Comparison of ENCODE assay signal across 16 cellular contexts in the genomic region with DNA sequence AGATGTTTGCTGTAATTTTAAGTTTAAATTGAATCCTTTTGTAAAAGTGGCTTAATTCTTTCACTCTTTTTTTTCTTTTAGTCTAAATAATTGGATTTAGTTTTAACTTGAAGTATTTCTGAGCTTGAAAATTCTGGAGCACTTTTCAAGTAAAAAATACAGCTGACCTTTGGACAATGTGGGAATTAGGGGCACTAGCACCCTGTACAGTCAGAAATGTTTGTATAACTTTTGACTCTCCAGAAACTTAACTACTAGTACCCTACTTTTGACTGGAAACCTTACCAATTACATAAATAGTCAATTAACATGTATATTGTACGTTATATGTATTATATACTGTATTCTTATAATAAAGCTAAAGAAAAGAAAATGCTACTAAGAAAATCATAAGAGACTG. TPM values are rescaled to one million over a fixed set of nuclear protein-coding genes. Genes with fewer than 3 reads are reported as not detected.
A peak's percentile ranks its signal among the peaks of the same experiment; 100 is the strongest.
DNase-seq lines count a peak whose midpoint lies in the region; ATAC-seq, FAIRE-seq and TF ChIP-seq lines count a peak whose summit lies in the region.
"Had no signal": no experiment of that assay in that cellular context is flagged by ENCODE, and none has a peak within 500 bp of the region (broad histone marks: within the 10 kb centered on the region; RNA-seq: fewer than 3 reads in every experiment).

No MANE protein-coding gene starts in this region.

- peak; percentile 5 for FAIRE-seq in pancreas (lab: Jason Lieb, UNC)

- DNase-seq in Karpas-422 (no peak), colonic mucosa (no peak), pancreas (no peak), LoVo (ENCODE audit: low spot score) (no peak)
- no peak for DNase-seq in activated CD4-positive, alpha-beta T cell treated with anti-CD3 and anti-CD28 coated beads, Interleukin-2, amount 50 U/mL, for 48 hours
- DNase-seq: CD8-positive, alpha-beta memory T cell; NCI-H1105; NCI-H1694 treated with DMSO at 0.1 percent for 48 hours; NCI-H446 treated with DMSO at 0.1 percent for 48 hours; NCI-H748 treated with DMSO at 0.1 percent for 48 hours; PC-9 had no signal

- intact Hi-C loops in colonic mucosa (cut with DNase I) (no loop called here), pancreas (cut with DNase I) (no loop called here)

- H3K4me3 ChIP-seq in ACC112 (ENCODE audit: low read depth, low read length) (no peak overlapping the region), Karpas-422 (ENCODE audit: low read length) (no peak overlapping the region), colonic mucosa (no peak overlapping the region), pancreas (no peak overlapping the region)
- H3K4me3 ChIP-seq: MG63, PC-9 had no signal

- no peak for ATAC-seq in pancreas
- no peak for ATAC-seq in HG02840 (IDR thresholded peaks at IDR 0.05; ENCODE audit: low FRiP score, unreplicated experiment)
- ATAC-seq in GM18867 (IDR thresholded peaks at IDR 0.05; ENCODE audit: unreplicated experiment): no peak
- ATAC-seq: HCT116 had no signal

- peak overlapping the region; percentile 29 for H3K4me2 ChIP-seq in Karpas-422 (ENCODE audit: low read depth, low read length, poor library complexity, severe bottlenecking)
- H3K4me2 ChIP-seq: PC-9 had no signal

- peak overlapping the region; percentile 35; the same call in 1 of the 2 replicates for H3K27ac ChIP-seq in ACC112 (ENCODE audit: low read depth, low read length)
- H3K27ac ChIP-seq in Karpas-422 (ENCODE audit: low read length): 0 out of 2 replicates have a peak overlapping the region, but pooled peaks have one; percentile 1
- H3K27ac ChIP-seq in colonic mucosa: peak overlapping the region; percentile 5
- H3K27ac ChIP-seq in pancreas: no peak overlapping the region
- H3K27ac ChIP-seq: PC-9 had no signal

- no peaks in the 10 kb centered on the region for H3K9me2 ChIP-seq in Karpas-422 (replicated peaks; ENCODE audit: insufficient read depth, low read length)

- H3K79me2 ChIP-seq in ACC112 (ENCODE audit: control insufficient read depth, insufficient read depth, low read length, unreplicated experiment) (peaks cover 97% of the 10 kb centered on the region), Karpas-422 (ENCODE audit: low read length) (peaks cover 100% of the 10 kb centered on the region)

- no peak for TF ChIP-seq CTCF in colonic mucosa (IDR thresholded peaks at IDR 0.05)
- TF ChIP-seq CTCF in pancreas (IDR thresholded peaks at IDR 0.05): no peak

- H3K36me3 ChIP-seq in ACC112 (ENCODE audit: insufficient read depth, low read length) (no peaks in the 10 kb centered on the region), Karpas-422 (ENCODE audit: insufficient read depth, low read length) (peaks cover 13% of the 10 kb centered on the region; the same call in 1 of the 2 replicates), colonic mucosa (no peaks in the 10 kb centered on the region), pancreas (no peaks in the 10 kb centered on the region)
- H3K36me3 ChIP-seq: MG63 had no signal

- H4K20me1 ChIP-seq in Karpas-422 (ENCODE audit: insufficient read depth, low read depth, low read length): peaks cover 48% of the 10 kb centered on the region

- no peak overlapping the region for H3K9ac ChIP-seq in Karpas-422 (ENCODE audit: low read length)
- H3K9ac ChIP-seq in colonic mucosa (ENCODE audit: low read depth in 2 of 2, low read length in 2 of 2): no peak overlapping the region

- H3K4me1 ChIP-seq in ACC112 (ENCODE audit: control insufficient read depth, insufficient read depth, low read length, unreplicated experiment) (peaks cover 69% of the 10 kb centered on the region), Karpas-422 (ENCODE audit: low read length) (peaks cover 72% of the 10 kb centered on the region), colonic mucosa (peaks cover 11% of the 10 kb centered on the region), pancreas (peaks cover 12 to 52% (median 48%) of the 10 kb centered on the region in 3 donors)

- H3K27me3 ChIP-seq in ACC112 (ENCODE audit: insufficient read depth, low read length) (no peaks in the 10 kb centered on the region), Karpas-422 (ENCODE audit: low read length) (no peaks in the 10 kb centered on the region), colonic mucosa (no peaks in the 10 kb centered on the region), pancreas (no peaks in the 10 kb centered on the region)
- H3K27me3 ChIP-seq: MG63 had no signal

- H3K9me3 ChIP-seq in Karpas-422 (ENCODE audit: low read length): no peaks in the 10 kb centered on the region
- H3K9me3 ChIP-seq in colonic mucosa: no peaks in the 10 kb centered on the region
- H3K9me3 ChIP-seq in pancreas: no peaks in the 10 kb centered on the region
- H3K9me3 ChIP-seq: MG63 had no signal

- 85 to 88% methylated on average over 1 of the region's 1 CpG for WGBS in pancreas, 2 donors

- H2AFZ ChIP-seq in ACC112 (ENCODE audit: low read length, unreplicated experiment): no peak overlapping the region
- no peak overlapping the region for H2AFZ ChIP-seq in Karpas-422 (ENCODE audit: low read length)
- H2AFZ ChIP-seq: PC-9 had no signal

RNA-seq across cellular contexts. Expression of a gene that starts 7.8 kb away (rescaled TPM):
- total RNA-seq in Karpas-422 (2014; rRNA removed; shearing (Covaris generic); ENCODE audit: low replicate concordance): 150 and 212 TPM in 2 replicates
- total RNA-seq in colonic mucosa (100 to 1,000 TPM; 149 to 264 TPM), pancreas (10 to 100 TPM; 66.4 to 98.1 (median 74.7) TPM)
- 10 to 100 TPM; 29.0 to 58.7 TPM for polyA plus RNA-seq in pancreas

Comparison
In these comparisons a context has a peak if more than half of its experiments do, and no peak if none do; other contexts are left out.
1. H3K27ac ChIP-seq: peak in ACC112 (single experiment), Karpas-422 (single experiment) and colonic mucosa (single experiment); none in pancreas (0 of 4).